Comparison of ENCODE assay signal across 38 cellular contexts in the genomic region with DNA sequence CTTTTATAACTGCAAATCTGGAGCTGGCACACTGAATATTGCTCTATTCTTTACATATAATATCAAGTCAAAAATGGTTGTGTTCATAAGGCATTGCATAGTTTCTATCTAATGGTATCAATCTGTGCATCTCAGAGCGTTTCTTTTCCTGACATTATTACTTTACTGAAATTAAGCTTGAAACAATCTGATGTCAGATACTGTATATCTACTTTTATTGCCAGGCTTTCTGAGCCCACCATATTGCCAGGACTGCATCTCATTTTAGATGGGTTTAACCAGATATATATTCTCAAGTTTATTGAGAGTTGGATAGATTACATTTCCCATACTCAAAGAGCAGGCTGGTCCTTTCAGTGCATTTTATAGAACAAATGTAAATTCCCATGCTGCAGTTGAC.
"Had no signal": no experiment of that assay in that cellular context is flagged by ENCODE, and none has a peak within 500 bp of the region (broad histone marks: within the 10 kb centered on the region; RNA-seq: fewer than 3 reads in every experiment).

No MANE protein-coding gene starts in this region.

- H3K9me3 Mint-ChIP-seq: activated B cell treated with CpG ODN at 0.5 μM for 24 hours; activated CD4-positive, alpha-beta memory T cell treated with anti-CD3 and anti-CD28 coated beads for 36 hours; activated CD4-positive, alpha-beta T cell treated with anti-CD3 and anti-CD28 coated beads, Interleukin-2, amount 10 ng/mL, durations not matched to agents 24 days and 14 days; activated CD8-positive, alpha-beta T cell treated with anti-CD3 and anti-CD28 coated beads for 36 hours; activated naive CD4-positive, alpha-beta T cell treated with anti-CD3 and anti-CD28 coated beads for 36 hours; activated naive CD8-positive, alpha-beta T cell treated with anti-CD3 and anti-CD28 coated beads for 36 hours; activated T-cell treated with anti-CD3 and anti-CD28 coated beads, Interleukin-2, amount 50 U/mL, for 4 hours; activated T-cell treated with anti-CD3 and anti-CD28 coated beads, Interleukin-2, amount 50 U/mL, for 72 hours; activated T-helper 1 cell treated with anti-CD3 and anti-CD28 coated beads, Interleukin-12 subunit alpha, Interleukin-12 subunit beta, Interleukin-2, Interleukin-4 antibody, amounts not matched to agents 30 ng/mL and 10 ng/mL and 1 ng/mL, durations not matched to agents 14 hours and 24 hours and 36 hours; activated T-helper 17 cell treated with anti-CD3 and anti-CD28 coated beads, Interleukin-2, amount 50 U/mL, for 72 hours; central memory CD8-positive, alpha-beta T cell had no signal

- H3K4me1 Mint-ChIP-seq: activated B cell treated with CpG ODN at 0.5 μM for 24 hours; activated CD4-positive, alpha-beta T cell treated with anti-CD3 and anti-CD28 coated beads, Interleukin-2, amount 10 ng/mL, durations not matched to agents 24 days and 14 days; activated naive CD8-positive, alpha-beta T cell treated with anti-CD3 and anti-CD28 coated beads for 36 hours; activated T-helper 17 cell treated with anti-CD3 and anti-CD28 coated beads, Interleukin-2, amount 50 U/mL, for 72 hours; central memory CD8-positive, alpha-beta T cell had no signal

- FAIRE-seq: bronchial epithelial cell, TTC549 had no signal

- H3K9me3 ChIP-seq: ascending aorta had no signal

- H3K4me1 ChIP-seq: ascending aorta had no signal

- H3K36me3 Mint-ChIP-seq: activated CD4-positive, alpha-beta memory T cell treated with anti-CD3 and anti-CD28 coated beads for 36 hours; activated naive CD4-positive, alpha-beta T cell treated with anti-CD3 and anti-CD28 coated beads, Interleukin-2, amount 50 U/mL, for 72 hours; activated naive CD8-positive, alpha-beta T cell treated with anti-CD3 and anti-CD28 coated beads for 36 hours; brain had no signal

- H3K27ac ChIP-seq: ascending aorta, cardiac muscle cell, VCaP had no signal

- DNase-seq: activated B cell treated with CpG ODN at 0.5 μM for 24 hours; activated CD4-positive, alpha-beta memory T cell treated with anti-CD3 and anti-CD28 coated beads for 36 hours; activated CD4-positive, alpha-beta T cell treated with anti-CD3 and anti-CD28 coated beads for 4 hours; activated CD4-positive, alpha-beta T cell treated with anti-CD3 and anti-CD28 coated beads, Interleukin-2, amount 10 ng/mL, durations not matched to agents 24 days and 14 days; activated CD4-positive, alpha-beta T cell treated with anti-CD3 and anti-CD28 coated beads, Interleukin-2, amount 50 U/mL, for 1 hour; activated CD4-positive, alpha-beta T cell treated with anti-CD3 and anti-CD28 coated beads, Interleukin-2, amount 50 U/mL, for 4 hours; activated CD4-positive, CD25-positive, alpha-beta regulatory T cell treated with anti-CD3 and anti-CD28 coated beads, Interleukin-2, amount 50 U/mL, for 72 hours; activated CD8-positive, alpha-beta memory T cell treated with anti-CD3 and anti-CD28 coated beads, Interleukin-2, amount 50 U/mL, for 4 hours; activated CD8-positive, alpha-beta T cell treated with anti-CD3 and anti-CD28 coated beads for 36 hours; activated effector memory CD4-positive, alpha-beta T cell treated with anti-CD3 and anti-CD28 coated beads, Interleukin-2, amount 50 U/mL, for 16 hours; activated gamma-delta T cell treated with Interleukin-2 at 50 U/mL for 16 hours; activated naive CD4-positive, alpha-beta T cell; activated naive CD4-positive, alpha-beta T cell treated with anti-CD3 and anti-CD28 coated beads for 36 hours; activated naive CD4-positive, alpha-beta T cell treated with anti-CD3 and anti-CD28 coated beads, Interleukin-2, amount 50 U/mL, for 16 hours; activated naive CD8-positive, alpha-beta T cell treated with anti-CD3 and anti-CD28 coated beads for 36 hours; activated T-cell treated with anti-CD3 and anti-CD28 coated beads for 4 hours; activated T-cell treated with anti-CD3 and anti-CD28 coated beads, Interleukin-2, amount 50 U/mL, for 1 hour; activated T-cell treated with anti-CD3 and anti-CD28 coated beads, Interleukin-2, amount 50 U/mL, for 4 hours; activated T-cell treated with anti-CD3 and anti-CD28 coated beads, Interleukin-2, amount 50 U/mL, for 72 hours; amygdala; anterior cingulate cortex; caudate nucleus; cerebellar nuclear complex; T-helper 1 cell; T-helper 2 cell; T-helper 9 cell had no signal

- H3K36me3 ChIP-seq: ascending aorta, cardiac muscle cell had no signal

- H3K27ac Mint-ChIP-seq: activated B cell treated with CpG ODN at 0.5 μM for 24 hours; activated CD4-positive, alpha-beta memory T cell treated with anti-CD3 and anti-CD28 coated beads for 36 hours; activated CD4-positive, alpha-beta T cell treated with anti-CD3 and anti-CD28 coated beads, Interleukin-2, amount 10 ng/mL, durations not matched to agents 24 days and 14 days; activated CD8-positive, alpha-beta T cell treated with anti-CD3 and anti-CD28 coated beads for 36 hours; activated naive CD4-positive, alpha-beta T cell treated with anti-CD3 and anti-CD28 coated beads for 36 hours; activated naive CD4-positive, alpha-beta T cell treated with anti-CD3 and anti-CD28 coated beads, Interleukin-2, amount 50 U/mL, for 72 hours; activated naive CD8-positive, alpha-beta T cell treated with anti-CD3 and anti-CD28 coated beads for 36 hours; activated T-cell treated with anti-CD3 and anti-CD28 coated beads, Interleukin-2, amount 50 U/mL, for 72 hours; activated T-helper 1 cell treated with anti-CD3 and anti-CD28 coated beads, Interleukin-12 subunit alpha, Interleukin-12 subunit beta, Interleukin-2, Interleukin-4 antibody, amounts not matched to agents 30 ng/mL and 10 ng/mL and 1 ng/mL, durations not matched to agents 14 hours and 24 hours and 36 hours; activated T-helper 17 cell treated with anti-CD3 and anti-CD28 coated beads, Interleukin-2, amount 50 U/mL, for 72 hours; T-helper 1 cell treated with Interleukin-12 subunit alpha and Interleukin-12 subunit beta and Interleukin-4 antibody, amounts not matched to agents 30 μg/mL and 1 μg/mL, for 36 hours; T-helper 2 cell treated with Interferon-gamma antibody and Interleukin-4, amounts not matched to agents 5 μg/mL and 100 μg/mL, for 36 hours had no signal

- H3K27me3 Mint-ChIP-seq: activated B cell treated with CpG ODN at 0.5 μM for 24 hours; activated CD4-positive, alpha-beta memory T cell treated with anti-CD3 and anti-CD28 coated beads for 36 hours; activated CD4-positive, alpha-beta T cell treated with anti-CD3 and anti-CD28 coated beads, Interleukin-2, amount 10 ng/mL, durations not matched to agents 24 days and 14 days; activated CD8-positive, alpha-beta T cell treated with anti-CD3 and anti-CD28 coated beads for 36 hours; activated T-helper 17 cell treated with anti-CD3 and anti-CD28 coated beads, Interleukin-2, amount 50 U/mL, for 72 hours; brain; central memory CD8-positive, alpha-beta T cell had no signal

- H3K27me3 ChIP-seq: ascending aorta, cardiac muscle cell had no signal

- ATAC-seq: activated CD8-positive, alpha-beta T cell treated with anti-CD3 and anti-CD28 coated beads for 36 hours; activated naive CD4-positive, alpha-beta T cell treated with anti-CD3 and anti-CD28 coated beads, Interleukin-2, amount 50 U/mL, for 72 hours; activated T-cell treated with anti-CD3 and anti-CD28 coated beads, Interleukin-2, amount 50 U/mL, for 4 hours; activated T-cell treated with anti-CD3 and anti-CD28 coated beads, Interleukin-2, amount 50 U/mL, for 72 hours; activated T-helper 17 cell treated with anti-CD3 and anti-CD28 coated beads, Interleukin-2, amount 50 U/mL, for 72 hours had no signal

- H3K4me3 ChIP-seq: ascending aorta, cardiac muscle cell had no signal

- H3K4me3 Mint-ChIP-seq: activated B cell treated with CpG ODN at 0.5 μM for 24 hours; activated CD4-positive, alpha-beta memory T cell treated with anti-CD3 and anti-CD28 coated beads for 36 hours; activated CD4-positive, alpha-beta T cell treated with anti-CD3 and anti-CD28 coated beads, Interleukin-2, amount 10 ng/mL, durations not matched to agents 24 days and 14 days; activated CD8-positive, alpha-beta T cell treated with anti-CD3 and anti-CD28 coated beads for 36 hours; activated naive CD4-positive, alpha-beta T cell treated with anti-CD3 and anti-CD28 coated beads for 36 hours; activated naive CD8-positive, alpha-beta T cell treated with anti-CD3 and anti-CD28 coated beads for 36 hours; activated T-cell treated with anti-CD3 and anti-CD28 coated beads, Interleukin-2, amount 50 U/mL, for 4 hours; activated T-cell treated with anti-CD3 and anti-CD28 coated beads, Interleukin-2, amount 50 U/mL, for 72 hours; activated T-helper 1 cell treated with anti-CD3 and anti-CD28 coated beads, Interleukin-12 subunit alpha, Interleukin-12 subunit beta, Interleukin-2, Interleukin-4 antibody, amounts not matched to agents 30 ng/mL and 10 ng/mL and 1 ng/mL, durations not matched to agents 14 hours and 24 hours and 36 hours; activated T-helper 17 cell treated with anti-CD3 and anti-CD28 coated beads, Interleukin-2, amount 50 U/mL, for 72 hours; brain; central memory CD8-positive, alpha-beta T cell; T-helper 1 cell treated with Interleukin-12 subunit alpha and Interleukin-12 subunit beta and Interleukin-4 antibody, amounts not matched to agents 30 μg/mL and 1 μg/mL, for 36 hours; T-helper 2 cell treated with Interferon-gamma antibody and Interleukin-4, amounts not matched to agents 5 μg/mL and 100 μg/mL, for 36 hours had no signal
